In the genomic region with DNA sequence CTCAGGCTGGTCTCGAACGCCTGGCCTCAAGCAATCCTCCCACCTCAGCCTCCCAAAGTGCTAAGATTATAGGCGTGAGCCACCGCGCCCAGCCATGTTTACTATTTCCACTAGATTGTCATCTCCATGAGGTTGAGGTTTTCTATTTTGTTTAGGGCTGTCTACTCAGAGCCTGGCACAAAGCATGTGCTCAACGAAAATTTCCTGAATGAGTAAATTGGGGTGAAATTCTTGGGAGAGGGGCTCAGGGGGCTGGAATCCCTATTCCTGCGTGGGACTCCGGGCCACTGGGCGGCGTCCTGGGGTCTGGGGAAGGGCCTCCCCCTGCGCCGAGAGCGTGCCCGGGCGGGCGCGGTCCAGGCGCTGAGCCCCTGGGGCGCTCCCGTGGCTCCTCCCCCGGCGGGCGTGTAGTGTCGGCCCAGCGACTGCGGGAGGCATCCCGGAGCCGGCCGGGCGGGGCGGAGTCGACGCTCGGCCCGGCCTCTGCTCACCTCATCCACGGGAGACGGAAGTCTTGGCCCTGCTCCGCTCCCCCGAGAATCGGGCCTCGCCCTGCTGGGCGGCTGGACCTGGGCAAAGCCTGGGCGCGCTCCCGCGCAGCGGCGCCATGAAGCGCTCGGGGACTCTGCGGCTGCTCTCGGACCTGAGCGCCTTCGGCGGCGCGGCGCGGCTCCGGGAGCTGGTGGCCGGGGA, we compare ENCODE assay signal across 8 cellular contexts. TPM values are rescaled to one million over a fixed set of nuclear protein-coding genes. Genes with fewer than 3 reads are reported as not detected.
A peak's percentile ranks its signal among the peaks of the same experiment; 100 is the strongest.
DNase-seq lines count a peak whose midpoint lies in the region; ATAC-seq and TF ChIP-seq lines count a peak whose summit lies in the region.

HPS6 (plus strand) TSS at position 482 of the 693 bp plus-strand sequence; CDS start at position 608, 126 bp downstream.

- DNase-seq in DMS53 (lab: John Stamatoyannopoulos, UW) (peak; percentile 97), RPMI8226 (peak; percentile 91), fibroblast of mammary gland (ENCODE audit: low read depth) (peak; percentile 82)
- peak; percentile 71 to 82 for DNase-seq in activated T-helper 1 cell treated with anti-CD3 and anti-CD28 coated beads, Interleukin-2, amount 50 U/mL, for 16 hours (ENCODE audit: low read depth in 1 of 2, low spot score in 1 of 2)
- DNase-seq in natural killer cell treated with Interleukin-12 subunit alpha and Interleukin-12 subunit beta and Interleukin-15 and Interleukin-18, amount 100 ng/mL, for 72 hours (ENCODE audit: low spot score) = peak; percentile 95

- peak; percentile 40; the same call in 1 of the 2 replicates for TF ChIP-seq EP300 in Ishikawa (IDR thresholded peaks at IDR 0.05; ENCODE audit: borderline replicate concordance)

- no peak for TF ChIP-seq CTCF in fibroblast of mammary gland (conservative IDR thresholded peaks at IDR 0.05; ENCODE audit: control insufficient read depth, insufficient read depth, low read depth, low read length)

- peak within 1 kb of the TSS; percentile 66 for H3K4me3 ChIP-seq in fibroblast of mammary gland (ENCODE audit: control insufficient read depth, low read depth, low read length)

- H3K36me3 Mint-ChIP-seq in natural killer cell treated with Interleukin-12 subunit alpha and Interleukin-12 subunit beta and Interleukin-15 and Interleukin-18, amount 100 ng/mL, for 72 hours = no peaks in the 10 kb centered on the region
- peaks cover 6% of the 10 kb centered on the region for H3K36me3 Mint-ChIP-seq in stimulated activated naive CD8-positive, alpha-beta T cell treated with anti-CD3 and anti-CD28 coated beads, Interleukin-15, Interleukin-2, amounts not matched to agents 100 ng/mL and 50 ng/mL, for 24 hours (ENCODE audit: low read depth)

- peaks cover 16 to 25% of the 10 kb centered on the region in 2 donors for H3K4me1 Mint-ChIP-seq in natural killer cell treated with Interleukin-12 subunit alpha and Interleukin-12 subunit beta and Interleukin-15 and Interleukin-18, amount 100 ng/mL, for 72 hours (ENCODE audit: low read depth in 2 of 2)
- H3K4me1 Mint-ChIP-seq in stimulated activated naive CD8-positive, alpha-beta T cell treated with anti-CD3 and anti-CD28 coated beads, Interleukin-15, Interleukin-2, amounts not matched to agents 100 ng/mL and 50 ng/mL, for 24 hours (ENCODE audit: low read depth) = peaks cover 16% of the 10 kb centered on the region

- peak; percentile 98 for ATAC-seq in GM21529 (IDR thresholded peaks at IDR 0.05; ENCODE audit: unreplicated experiment)
- peak; percentile 98 to 99 for ATAC-seq in natural killer cell treated with Interleukin-12 subunit alpha and Interleukin-12 subunit beta and Interleukin-15 and Interleukin-18, amount 100 ng/mL, for 72 hours

- TF ChIP-seq RAD21 in Ishikawa (IDR thresholded peaks at IDR 0.05; ENCODE audit: low read depth) = no peak

- H3K9me3 Mint-ChIP-seq in natural killer cell treated with Interleukin-12 subunit alpha and Interleukin-12 subunit beta and Interleukin-15 and Interleukin-18, amount 100 ng/mL, for 72 hours = no peaks in the 10 kb centered on the region
- H3K9me3 Mint-ChIP-seq in stimulated activated naive CD8-positive, alpha-beta T cell treated with anti-CD3 and anti-CD28 coated beads, Interleukin-15, Interleukin-2, amounts not matched to agents 100 ng/mL and 50 ng/mL, for 24 hours = no peaks in the 10 kb centered on the region

- H3K4me3 Mint-ChIP-seq in natural killer cell treated with Interleukin-12 subunit alpha and Interleukin-12 subunit beta and Interleukin-15 and Interleukin-18, amount 100 ng/mL, for 72 hours = peak within 1 kb of the TSS; percentile 91
- peak within 1 kb of the TSS; percentile 89 for H3K4me3 Mint-ChIP-seq in stimulated activated naive CD8-positive, alpha-beta T cell treated with anti-CD3 and anti-CD28 coated beads, Interleukin-15, Interleukin-2, amounts not matched to agents 100 ng/mL and 50 ng/mL, for 24 hours

- H3K27me3 Mint-ChIP-seq in natural killer cell treated with Interleukin-12 subunit alpha and Interleukin-12 subunit beta and Interleukin-15 and Interleukin-18, amount 100 ng/mL, for 72 hours = no peaks in the 10 kb centered on the region
- H3K27me3 Mint-ChIP-seq in stimulated activated naive CD8-positive, alpha-beta T cell treated with anti-CD3 and anti-CD28 coated beads, Interleukin-15, Interleukin-2, amounts not matched to agents 100 ng/mL and 50 ng/mL, for 24 hours = no peaks in the 10 kb centered on the region

- H3K27ac Mint-ChIP-seq in natural killer cell treated with Interleukin-12 subunit alpha and Interleukin-12 subunit beta and Interleukin-15 and Interleukin-18, amount 100 ng/mL, for 72 hours = peak within 1 kb of the TSS; percentile 90 to 95
- H3K27ac Mint-ChIP-seq in stimulated activated naive CD8-positive, alpha-beta T cell treated with anti-CD3 and anti-CD28 coated beads, Interleukin-15, Interleukin-2, amounts not matched to agents 100 ng/mL and 50 ng/mL, for 24 hours = peak within 1 kb of the TSS; percentile 88

TF ChIP-seq in Ishikawa, 13 proteins besides CTCF, POLR2A, EP300 and RAD21:
- TF ChIP-seq TCF12 (IDR thresholded peaks at IDR 0.05; ENCODE audit: low read depth) = peak; percentile 41
- TF ChIP-seq ZBTB7A (IDR thresholded peaks at IDR 0.05; ENCODE audit: low read depth) = peak; percentile 99
- TF ChIP-seq EGR1 (IDR thresholded peaks at IDR 0.05) = no peak; the same call in 1 of the 2 replicates
- TF ChIP-seq FOXM1 (IDR thresholded peaks at IDR 0.05; ENCODE audit: borderline replicate concordance, low read depth) = no peak
- TF ChIP-seq TEAD4 (IDR thresholded peaks at IDR 0.05) = peak; percentile 28; the same call in 1 of the 2 replicates
- TF ChIP-seq CREB1 (IDR thresholded peaks at IDR 0.05; ENCODE audit: low read depth) = peak; percentile 89
- TF ChIP-seq YY1 (IDR thresholded peaks at IDR 0.05; ENCODE audit: low read depth) = peak; percentile 81
- peak; percentile 92 for TF ChIP-seq TAF1 (IDR thresholded peaks at IDR 0.05; ENCODE audit: low read depth)
- peak; percentile 78 for TF ChIP-seq MAX (IDR thresholded peaks at IDR 0.05)
- TF ChIP-seq REST (IDR thresholded peaks at IDR 0.05; ENCODE audit: low read depth) = no peak
- TF ChIP-seq NFIC (IDR thresholded peaks at IDR 0.05) = 0 out of 2 replicates have a peak, but pooled peaks have one; percentile 12
- TF ChIP-seq USF1 (IDR thresholded peaks at IDR 0.05) = no peak
- TF ChIP-seq CEBPB (IDR thresholded peaks at IDR 0.05) = no peak

RNA-seq across cellular contexts. Expression of gene HPS6, which starts in this region (rescaled TPM):
- total RNA-seq in natural killer cell treated with Interleukin-12 subunit alpha and Interleukin-12 subunit beta and Interleukin-15 and Interleukin-18, amount 100 ng/mL, for 72 hours = 10 to 100 TPM; 25.0 to 28.6 TPM

Comparison
In these comparisons a context has a peak if more than half of its experiments do, and no peak if none do; other contexts are left out.
1. Peak in every context shown above with its lines: DNase-seq, ATAC-seq and H3K4me3 ChIP-seq.